ENCODE assay signal across 14 cellular contexts in genomic region chr5:55446690-55447351, GRCh38.
DNase-seq lines count a peak whose midpoint lies in the region; ATAC-seq and TF ChIP-seq lines count a peak whose summit lies in the region.
"Had no signal": no experiment of that assay in that cellular context is flagged by ENCODE, and none has a peak within 500 bp of the region (broad histone marks: within the 10 kb centered on the region; RNA-seq: fewer than 3 reads in every experiment).

No MANE protein-coding gene starts in this region.

- no peaks in the 10 kb centered on the region for H3K9me3 ChIP-seq in endodermal cell (ENCODE audit: control insufficient read depth, low read length)
- no peaks in the 10 kb centered on the region for H3K9me3 ChIP-seq in psoas muscle
- no peaks in the 10 kb centered on the region for H3K9me3 ChIP-seq in PC-9 (ENCODE audit: insufficient read depth, low read depth)
- H3K9me3 ChIP-seq: Peyer's patch had no signal

- 54 to 82% methylated on average over 4 to 8 of the region's 8 CpGs for WGBS in endodermal cell (ENCODE audit: insufficient coverage in 1 of 2, insufficient read length in 1 of 2), 2 experiments
- 28 to 42% (median 32%) methylated on average over 8 of the region's 8 CpGs for WGBS in psoas muscle, 3 donors

- CTCF ChIA-PET in PC-9 (lab: Charles Lee), result no interaction called here

- peaks cover 6% of the 10 kb centered on the region for H3K4me1 Mint-ChIP-seq in endodermal cell
- no peaks in the 10 kb centered on the region for H3K4me1 Mint-ChIP-seq in natural killer cell treated with Interleukin-12 subunit alpha and Interleukin-12 subunit beta and Interleukin-15 and Interleukin-18, amount 100 ng/mL, for 72 hours (ENCODE audit: low read depth in 2 of 2)

- H3K4me3 ChIP-seq in endodermal cell (ENCODE audit: low read length) (no peak overlapping the region), psoas muscle (peak overlapping the region; percentile 15), PC-9 (no peak overlapping the region)
- H3K4me3 ChIP-seq: Peyer's patch had no signal

- no peaks in the 10 kb centered on the region for H3K27me3 Mint-ChIP-seq in endodermal cell (ENCODE audit: insufficient read depth)
- peaks cover 0 to 4% of the 10 kb centered on the region in 2 donors for H3K27me3 Mint-ChIP-seq in natural killer cell treated with Interleukin-12 subunit alpha and Interleukin-12 subunit beta and Interleukin-15 and Interleukin-18, amount 100 ng/mL, for 72 hours

- peaks cover 54% of the 10 kb centered on the region for H3K36me3 Mint-ChIP-seq in endodermal cell (ENCODE audit: low read depth)
- no peaks in the 10 kb centered on the region for H3K36me3 Mint-ChIP-seq in natural killer cell treated with Interleukin-12 subunit alpha and Interleukin-12 subunit beta and Interleukin-15 and Interleukin-18, amount 100 ng/mL, for 72 hours

- no peaks in the 10 kb centered on the region for H3K9me3 Mint-ChIP-seq in endodermal cell
- no peaks in the 10 kb centered on the region for H3K9me3 Mint-ChIP-seq in natural killer cell treated with Interleukin-12 subunit alpha and Interleukin-12 subunit beta and Interleukin-15 and Interleukin-18, amount 100 ng/mL, for 72 hours
- H3K9me3 Mint-ChIP-seq: CD8-positive, alpha-beta T cell had no signal

- no peaks in the 10 kb centered on the region for H3F3A ChIP-seq in PC-9 (ENCODE audit: insufficient read depth, low read depth)

- DNase-seq in endodermal cell (no peak), left cardiac atrium (no peak), psoas muscle (no peak), PC-9 (no peak), midbrain (lab: John Stamatoyannopoulos, UW) (no peak), NCI-H345 (lab: John Stamatoyannopoulos, UW) (no peak)
- DNase-seq in natural killer cell treated with Interleukin-12 subunit alpha and Interleukin-12 subunit beta and Interleukin-15 and Interleukin-18, amount 100 ng/mL, for 72 hours (ENCODE audit: low spot score), result no peak
- DNase-seq: CD8-positive, alpha-beta T cell; GOT3; KBM-7; NCI-H446 treated with DMSO at 0.1 percent for 48 hours; NCI-H82; Peyer's patch; SHP77 treated with DMSO at 0.1 percent for 48 hours had no signal

- H2AFZ ChIP-seq in PC-9, result no peak overlapping the region

- no TSS peak for BruUV-seq in PC-9 (replicated peaks; lab: Mats Ljungman, UMichigan)

- no peaks in the 10 kb centered on the region for H4K20me1 ChIP-seq in PC-9 (ENCODE audit: insufficient read depth)

- H3K9me2 ChIP-seq in PC-9 (ENCODE audit: insufficient read depth), result no peaks in the 10 kb centered on the region

- ATAC-seq in left cardiac atrium (peak; percentile 43 to 58), psoas muscle (peak in 2 of 4 donors; percentile 18 to 22)
- no peak for ATAC-seq in natural killer cell treated with Interleukin-12 subunit alpha and Interleukin-12 subunit beta and Interleukin-15 and Interleukin-18, amount 100 ng/mL, for 72 hours
- ATAC-seq: CD8-positive, alpha-beta T cell had no signal

- intact Hi-C loops in left cardiac atrium (cut with DNase I) (loop anchor here in 1 of 2 donors (10.0 kb wide), 1 partner anchor 68 kb away; no protein-coding TSS in a partner anchor), psoas muscle (cut with DNase I) (no loop called here), PC-9 (cut with micrococcal nuclease; ENCODE audit: unreplicated experiment) (no loop called here)

- TF ChIP-seq CTCF in endodermal cell (conservative IDR thresholded peaks at IDR 0.05), result no peak
- no peak for TF ChIP-seq CTCF in psoas muscle (IDR thresholded peaks at IDR 0.05)
- no peak for TF ChIP-seq CTCF in PC-9 (conservative IDR thresholded peaks at IDR 0.05)

- H3K4me3 Mint-ChIP-seq in endodermal cell, result no peak overlapping the region
- H3K4me3 Mint-ChIP-seq in natural killer cell treated with Interleukin-12 subunit alpha and Interleukin-12 subunit beta and Interleukin-15 and Interleukin-18, amount 100 ng/mL, for 72 hours, result no peak overlapping the region
- H3K4me3 Mint-ChIP-seq: CD8-positive, alpha-beta T cell had no signal

- H3K4me1 ChIP-seq in endodermal cell (ENCODE audit: control insufficient read depth, insufficient read depth, low read length), result no peaks in the 10 kb centered on the region
- peaks cover 38% of the 10 kb centered on the region for H3K4me1 ChIP-seq in psoas muscle
- H3K4me1 ChIP-seq in PC-9 (replicated peaks; ENCODE audit: insufficient read depth), result no peaks in the 10 kb centered on the region

- no peaks in the 10 kb centered on the region for H3K27me3 ChIP-seq in endodermal cell (ENCODE audit: control insufficient read depth, insufficient read depth, low read length, poor library complexity, severe bottlenecking)
- no peaks in the 10 kb centered on the region for H3K27me3 ChIP-seq in psoas muscle (ENCODE audit: insufficient read depth in 3 of 3, low read length in 2 of 3)
- no peaks in the 10 kb centered on the region for H3K27me3 ChIP-seq in PC-9 (ENCODE audit: insufficient read depth, low read depth)
- H3K27me3 ChIP-seq: Peyer's patch had no signal

- no peak overlapping the region for H3K27ac ChIP-seq in endodermal cell (ENCODE audit: low read depth, low read length)
- peak overlapping the region; percentile 63 for H3K27ac ChIP-seq in psoas muscle
- H3K27ac ChIP-seq in PC-9, result no peak overlapping the region
- H3K27ac ChIP-seq: Peyer's patch had no signal

- H3K27ac Mint-ChIP-seq in endodermal cell, result peak overlapping the region; percentile 4
- no peak overlapping the region for H3K27ac Mint-ChIP-seq in natural killer cell treated with Interleukin-12 subunit alpha and Interleukin-12 subunit beta and Interleukin-15 and Interleukin-18, amount 100 ng/mL, for 72 hours
- H3K27ac Mint-ChIP-seq: CD8-positive, alpha-beta T cell had no signal

- no peaks in the 10 kb centered on the region for H3K79me2 ChIP-seq in PC-9 (ENCODE audit: low read depth)

- H3K9ac ChIP-seq in endodermal cell (ENCODE audit: extremely low read depth, low read length, poor library complexity, severe bottlenecking), result no peak overlapping the region

- H3K36me3 ChIP-seq in endodermal cell (ENCODE audit: control insufficient read depth, insufficient read depth, low read length), result peaks cover 62% of the 10 kb centered on the region
- peaks cover 0 to under 1% of the 10 kb centered on the region in 2 donors for H3K36me3 ChIP-seq in psoas muscle (ENCODE audit: insufficient read depth in 1 of 2, low read depth in 1 of 2)
- H3K36me3 ChIP-seq in PC-9 (ENCODE audit: low read depth), result no peaks in the 10 kb centered on the region
- H3K36me3 ChIP-seq: Peyer's patch had no signal

- POLR2A ChIA-PET in PC-9 (lab: Charles Lee; ENCODE audit: unreplicated experiment), result no interaction called here

- H3K4me2 ChIP-seq in PC-9, result no peak overlapping the region

Comparison
In these comparisons a context has a peak if more than half of its experiments do, and no peak if none do; other contexts are left out.
1. ATAC-seq: peak in left cardiac atrium (2 of 2); none in natural killer cell treated with Interleukin-12 subunit alpha and Interleukin-12 subunit beta and Interleukin-15 and Interleukin-18, amount 100 ng/mL, for 72 hours (0 of 2).